Comparison of ENCODE assay signal across 8 cellular contexts in genomic region chr6:111105578-111105977, GRCh38. TPM values are rescaled to one million over a fixed set of nuclear protein-coding genes. Genes with fewer than 3 reads are reported as not detected.
A peak's percentile ranks its signal among the peaks of the same experiment; 100 is the strongest.
DNase-seq lines count a peak whose midpoint lies in the region; ATAC-seq, FAIRE-seq and TF ChIP-seq lines count a peak whose summit lies in the region.

No MANE protein-coding gene starts in this region.

- H3K27ac ChIP-seq in CD8-positive, alpha-beta T cell (ENCODE audit: low read depth, low read length), result no peak overlapping the region
- H3K27ac ChIP-seq in HepG2 (ENCODE audit: extremely low read length, insufficient read depth, low read length), result peak overlapping the region; percentile 46
- no peak overlapping the region for H3K27ac ChIP-seq in mesendoderm (ENCODE audit: low read depth, low read length)

- peak; percentile 26 for ATAC-seq in CD8-positive, alpha-beta T cell
- peak; percentile 52 for ATAC-seq in activated T-helper 17 cell treated with anti-CD3 and anti-CD28 coated beads, Interleukin-2, amount 50 U/mL, for 72 hours (replicated peaks)
- ATAC-seq in HepG2 (peak; percentile 99), HG02938 (IDR thresholded peaks at IDR 0.05; ENCODE audit: unreplicated experiment) (no peak)
- ATAC-seq in effector memory CD8-positive, alpha-beta T cell (replicated peaks), result no peak

- intact Hi-C loops in CD8-positive, alpha-beta T cell (cut with DNase I, micrococcal nuclease), result no loop called here
- intact Hi-C loops in HepG2 (cut with micrococcal nuclease; ENCODE audit: unreplicated experiment), result loop anchor here (2.0 to 5.0 kb wide), 2 partner anchors 17 to 42 kb away; no protein-coding TSS in a partner anchor

- H4K5ac ChIP-seq in mesendoderm (ENCODE audit: low read length), result no peak overlapping the region

- TF ChIP-seq EP300 in HepG2 (IDR thresholded peaks at IDR 0.05; ENCODE audit: low read depth in 2 of 2, low read length in 2 of 2) (peak; percentile 50 to 81; a peak in 3 of 4 replicates), HepG2 (CRISPR knock-in tag; IDR thresholded peaks at IDR 0.05; ENCODE audit: borderline replicate concordance) (peak; percentile 88)

- H3K4me2 ChIP-seq in HepG2 (ENCODE audit: low read depth, low read length), result peak overlapping the region; percentile 29
- H3K4me2 ChIP-seq in mesendoderm (ENCODE audit: low read length), result no peak overlapping the region

- no peaks in the 10 kb centered on the region for H3K27me3 Mint-ChIP-seq in CD8-positive, alpha-beta T cell (ENCODE audit: low read depth)
- no peaks in the 10 kb centered on the region for H3K27me3 Mint-ChIP-seq in activated T-helper 17 cell treated with anti-CD3 and anti-CD28 coated beads, Interleukin-2, amount 50 U/mL, for 72 hours
- H3K27me3 Mint-ChIP-seq in effector memory CD8-positive, alpha-beta T cell, result peaks cover 37 to 38% of the 10 kb centered on the region in 2 donors

- no peak overlapping the region for H3K4me3 ChIP-seq in CD8-positive, alpha-beta T cell (ENCODE audit: low read depth, low read length)
- H3K4me3 ChIP-seq in HepG2 (replicated peaks in 1 of 3; ENCODE audit: insufficient read depth in 1 of 3, low read depth in 2 of 3, low read length in 3 of 3), result peak overlapping the region in 1 of 3 experiments; percentile 21; a peak in 1 of 6 replicates
- no peak overlapping the region for H3K4me3 ChIP-seq in mesendoderm (ENCODE audit: low read length)

- no peak overlapping the region for H2BK120ac ChIP-seq in mesendoderm (ENCODE audit: low read depth, low read length)

- POLR2A ChIA-PET in CD8-positive, alpha-beta T cell (lab: Charles Lee), result no interaction called here
- POLR2A ChIA-PET in HepG2 (lab: Yijun Ruan, JAX), result interaction anchor here (0.6 kb wide), 1 partner anchor 18 kb away, joined by 4 read pairs; the partner anchor contains the start of gene SLC16A10

- no peak overlapping the region for H3K4me3 Mint-ChIP-seq in CD8-positive, alpha-beta T cell
- H3K4me3 Mint-ChIP-seq in activated T-helper 17 cell treated with anti-CD3 and anti-CD28 coated beads, Interleukin-2, amount 50 U/mL, for 72 hours, result no peak overlapping the region
- H3K4me3 Mint-ChIP-seq in effector memory CD8-positive, alpha-beta T cell, result no peak overlapping the region

- no peak overlapping the region for H2AFZ ChIP-seq in HepG2 (ENCODE audit: low read length)

- no peak overlapping the region for H3K9ac ChIP-seq in HepG2 (ENCODE audit: insufficient read depth, low read depth, low read length)
- H3K9ac ChIP-seq in mesendoderm (ENCODE audit: low read length), result no peak overlapping the region

- H3K4me1 ChIP-seq in CD8-positive, alpha-beta T cell (ENCODE audit: insufficient read depth, low read length), result peaks cover 6% of the 10 kb centered on the region
- peaks cover 38% of the 10 kb centered on the region for H3K4me1 ChIP-seq in HepG2 (ENCODE audit: insufficient read depth, low read length)
- no peaks in the 10 kb centered on the region for H3K4me1 ChIP-seq in mesendoderm (ENCODE audit: control insufficient read depth, low read depth, low read length)

- TF ChIP-seq POLR2A in HepG2 (IDR thresholded peaks at IDR 0.05; ENCODE audit: insufficient read depth in 1 of 2, low read depth in 2 of 2, low read length in 2 of 2), result no peak

- no TSS peak for BruUV-seq in HepG2 (replicated peaks; lab: Mats Ljungman, UMichigan)

- no peaks in the 10 kb centered on the region for H3K36me3 ChIP-seq in CD8-positive, alpha-beta T cell (ENCODE audit: insufficient read depth, low read length)
- H3K36me3 ChIP-seq in HepG2 (replicated peaks in 1 of 2; ENCODE audit: control insufficient read depth in 1 of 2, insufficient read depth in 2 of 2, low read length in 2 of 2) (no peaks in the 10 kb centered on the region), mesendoderm (ENCODE audit: control insufficient read depth, insufficient read depth, low read length) (no peaks in the 10 kb centered on the region)

- H3K56ac ChIP-seq in mesendoderm (ENCODE audit: low read length), result no peak overlapping the region

- H3K27ac Mint-ChIP-seq in CD8-positive, alpha-beta T cell, result peak overlapping the region; percentile 19
- H3K27ac Mint-ChIP-seq in activated T-helper 17 cell treated with anti-CD3 and anti-CD28 coated beads, Interleukin-2, amount 50 U/mL, for 72 hours, result no peak overlapping the region
- H3K27ac Mint-ChIP-seq in effector memory CD8-positive, alpha-beta T cell, result no peak overlapping the region

- peaks cover 26% of the 10 kb centered on the region for H3K4me1 Mint-ChIP-seq in CD8-positive, alpha-beta T cell (ENCODE audit: low read depth)
- peaks cover 4% of the 10 kb centered on the region for H3K4me1 Mint-ChIP-seq in activated T-helper 17 cell treated with anti-CD3 and anti-CD28 coated beads, Interleukin-2, amount 50 U/mL, for 72 hours
- H3K4me1 Mint-ChIP-seq in effector memory CD8-positive, alpha-beta T cell (ENCODE audit: low read depth in 2 of 2), result no peaks in the 10 kb centered on the region

- H2BK5ac ChIP-seq in mesendoderm (ENCODE audit: low read length), result no peak overlapping the region

- no peak overlapping the region for H3K23ac ChIP-seq in mesendoderm (ENCODE audit: low read length)

- WGBS in HepG2 (ENCODE audit: low lambda C conversion rate), result 3% methylated on average over 5 of the region's 5 CpGs
- no CpG with 5 or more reads among the region's 5 CpGs for WGBS in mesendoderm (ENCODE audit: extremely low coverage, insufficient coverage, low lambda C conversion rate)

- peak in 2 of 7 experiments; percentile 16 to 29 for DNase-seq in CD8-positive, alpha-beta T cell
- peak; percentile 43 for DNase-seq in HuH-7.5 (ENCODE audit: low spot score)
- DNase-seq in HepG2 (ENCODE audit: low spot score), result peak; percentile 97
- no peak for DNase-seq in mesendoderm
- no peak for DNase-seq in effector memory CD8-positive, alpha-beta T cell
- DNase-seq in GM19239 (ENCODE audit: insufficient read length, low spot score), result no peak

- no peak overlapping the region for H2BK15ac ChIP-seq in mesendoderm (replicated peaks; ENCODE audit: low read depth)

- H3K9me3 Mint-ChIP-seq in CD8-positive, alpha-beta T cell, result peaks cover 9% of the 10 kb centered on the region
- peaks cover 4% of the 10 kb centered on the region for H3K9me3 Mint-ChIP-seq in activated T-helper 17 cell treated with anti-CD3 and anti-CD28 coated beads, Interleukin-2, amount 50 U/mL, for 72 hours
- no peaks in the 10 kb centered on the region for H3K9me3 Mint-ChIP-seq in effector memory CD8-positive, alpha-beta T cell

- no peaks in the 10 kb centered on the region for H4K20me1 ChIP-seq in HepG2 (ENCODE audit: insufficient read depth, low read length)

- no peaks in the 10 kb centered on the region for H3K9me3 ChIP-seq in CD8-positive, alpha-beta T cell (ENCODE audit: low read length)
- peaks cover 14% of the 10 kb centered on the region for H3K9me3 ChIP-seq in HepG2 (ENCODE audit: low read length)

- no peaks in the 10 kb centered on the region for H3K27me3 ChIP-seq in CD8-positive, alpha-beta T cell (ENCODE audit: insufficient read depth, low read length)
- H3K27me3 ChIP-seq in HepG2 (ENCODE audit: control insufficient read depth in 1 of 2, insufficient read depth in 2 of 2, low read length in 2 of 2) (no peaks in the 10 kb centered on the region), mesendoderm (ENCODE audit: insufficient read depth, low read length, poor library complexity) (no peaks in the 10 kb centered on the region)

- H3K79me1 ChIP-seq in mesendoderm (ENCODE audit: low read length), result no peaks in the 10 kb centered on the region

- no peak overlapping the region for H4K8ac ChIP-seq in mesendoderm (ENCODE audit: low read depth, low read length)

- H3K79me2 ChIP-seq in HepG2 (ENCODE audit: insufficient read depth, low read length) (peaks cover 7% of the 10 kb centered on the region), mesendoderm (ENCODE audit: control insufficient read depth, insufficient read depth, low read length) (no peaks in the 10 kb centered on the region)

- peak; percentile 96 for FAIRE-seq in HepG2 (lab: Jason Lieb, UNC)
- FAIRE-seq in GM19239 (lab: Jason Lieb, UNC), result no peak

- H3K36me3 Mint-ChIP-seq in CD8-positive, alpha-beta T cell, result peaks cover 26% of the 10 kb centered on the region
- H3K36me3 Mint-ChIP-seq in activated T-helper 17 cell treated with anti-CD3 and anti-CD28 coated beads, Interleukin-2, amount 50 U/mL, for 72 hours (ENCODE audit: low read depth), result no peaks in the 10 kb centered on the region
- no peaks in the 10 kb centered on the region for H3K36me3 Mint-ChIP-seq in effector memory CD8-positive, alpha-beta T cell (ENCODE audit: insufficient read depth)

- no peak overlapping the region for H2AK5ac ChIP-seq in mesendoderm (ENCODE audit: low read length)

- TF ChIP-seq RAD21 in HepG2 (CRISPR knock-in tag; IDR thresholded peaks at IDR 0.05), result peak; percentile 40; the same call in 1 of the 2 replicates

- in situ Hi-C loops in HepG2 (cut with HindIII; ENCODE audit: extremely low pct_ligation_motif_present, low pct_unique_long_range_greater_than_20kb), result no loop called here

- CTCF ChIA-PET in CD8-positive, alpha-beta T cell (lab: Charles Lee), result no interaction called here
- CTCF ChIA-PET in HepG2 (lab: Yijun Ruan, JAX; ENCODE audit: low intra/inter-chr PET ratio, low total read pairs), result no interaction called here

- no peak overlapping the region for H3K4ac ChIP-seq in mesendoderm (ENCODE audit: low read depth, low read length)

- no peak for TF ChIP-seq CTCF in CD8-positive, alpha-beta T cell (IDR thresholded peaks at IDR 0.05)
- peak; percentile 16 for TF ChIP-seq CTCF in HepG2 (CRISPR knock-in tag; IDR thresholded peaks at IDR 0.05)

- no peak overlapping the region for H3K18ac ChIP-seq in mesendoderm (ENCODE audit: low read length)

RNA-seq across cellular contexts. Expression of gene SLC16A10, which starts 18.3 kb away (rescaled TPM):
- total RNA-seq in CD8-positive, alpha-beta T cell, result 10 to 100 TPM; 15.7 to 18.5 TPM
- total RNA-seq in activated T-helper 17 cell treated with anti-CD3 and anti-CD28 coated beads, Interleukin-2, amount 50 U/mL, for 72 hours, result 1 to 10 TPM; 2.1 to 3.8 TPM
- total RNA-seq in HepG2 (2016; rRNA removed; fragmentation: Illumina TruSeq; extraction: Trizol), result 11.3 and 20.1 TPM in 2 replicates
- 23.5 and 27.5 TPM in 2 replicates for total RNA-seq in HepG2 (2016; cell fraction: cytosol; rRNA removed; fragmentation: Illumina TruSeq; extraction: Trizol; ENCODE audit: low read depth)
- total RNA-seq in HepG2 (2016; cell fraction: insoluble cytoplasmic fraction; rRNA removed; fragmentation: Illumina TruSeq; extraction: Trizol), result 10.2 and 19.1 TPM in 2 replicates
- total RNA-seq in HepG2 (2016; cell fraction: membrane; rRNA removed; fragmentation: Illumina TruSeq; extraction: Trizol), result 10.8 and 11.8 TPM in 2 replicates
- total RNA-seq in HepG2 (2016; cell fraction: nucleus; rRNA removed; fragmentation: Illumina TruSeq; extraction: Trizol), result 16.5 and 19.2 TPM in 2 replicates
- 4.5 and 8.2 TPM in 2 replicates for polyA plus RNA-seq in HepG2 (2011; rRNA removed)
- polyA plus RNA-seq in HepG2 (2011; cell fraction: cytosol; rRNA removed), result 6.4 and 7.7 TPM in 2 replicates
- polyA plus RNA-seq in HepG2 (2011; cell fraction: nucleus; rRNA removed), result 3.4 and 3.6 TPM in 2 replicates
- 3.2 and 7.8 TPM in 2 replicates for polyA plus RNA-seq in HepG2 (2012)
- polyA plus RNA-seq in HepG2 (2016; cell fraction: cytosol; fragmentation: Illumina TruSeq; extraction: Trizol; ENCODE audit: low read depth), result 1.3 and 1.8 TPM in 2 replicates
- polyA plus RNA-seq in HepG2 (2016; cell fraction: insoluble cytoplasmic fraction; fragmentation: Illumina TruSeq; extraction: Trizol; ENCODE audit: low read depth), result 6.8 and 7.5 TPM in 2 replicates
- 2.7 and 2.9 TPM in 2 replicates for polyA plus RNA-seq in HepG2 (2016; cell fraction: membrane; fragmentation: Illumina TruSeq; extraction: Trizol; ENCODE audit: low read depth)
- polyA plus RNA-seq in HepG2 (2016; cell fraction: nucleus; fragmentation: Illumina TruSeq; extraction: Trizol; ENCODE audit: insufficient read depth, low read depth), result 14.6 and 16.1 TPM in 2 replicates
- polyA minus RNA-seq in HepG2 (2011; rRNA and poly(A)+ RNA removed; ENCODE audit: low replicate concordance), result 43.8 TPM in 1 of 2 replicates, not detected in the other
- 13.5 and 16.3 TPM in 2 replicates for polyA minus RNA-seq in HepG2 (2011; cell fraction: cytosol; rRNA and poly(A)+ RNA removed)
- polyA minus RNA-seq in HepG2 (2011; cell fraction: nucleus; rRNA and poly(A)+ RNA removed), result 10.4 and 11.1 TPM in 2 replicates
- 3.8 TPM for polyA plus RNA-seq in mesendoderm (2013, experiment 1 of 2)
- 3.9 TPM for polyA plus RNA-seq in mesendoderm (2013, experiment 2 of 2)

Comparison
In these comparisons a context has a peak if more than half of its experiments do, and no peak if none do; other contexts are left out.
1. ATAC-seq: peak in CD8-positive, alpha-beta T cell (single experiment), activated T-helper 17 cell treated with anti-CD3 and anti-CD28 coated beads, Interleukin-2, amount 50 U/mL, for 72 hours (single experiment) and HepG2 (single experiment); none in effector memory CD8-positive, alpha-beta T cell (single experiment) and HG02938 (single experiment).
2. DNase-seq: peak in HuH-7.5 (single experiment) and HepG2 (single experiment); none in mesendoderm (single experiment), effector memory CD8-positive, alpha-beta T cell (0 of 3) and GM19239 (single experiment).